ENCODE assay signal across 1 cellular context in genomic region chr11:6693342-6694228, GRCh38.
TF ChIP-seq lines count a peak whose summit lies in the region.

No MANE protein-coding gene starts in this region.

TF ChIP-seq in HEK293, 187 proteins besides CTCF, POLR2A, EP300 and RAD21 (continued from another document):
- TF ChIP-seq ZBTB44 (tag by site-specific recombination; IDR thresholded peaks at IDR 0.05) (no peak), ZNF677 (tag by site-specific recombination; IDR thresholded peaks at IDR 0.05) (no peak), HOXA7 (CRISPR knock-in tag; IDR thresholded peaks at IDR 0.05; ENCODE audit: borderline replicate concordance) (no peak), ZNF184 (tag by site-specific recombination; IDR thresholded peaks at IDR 0.05) (no peak), ZNF404 (tag by site-specific recombination; IDR thresholded peaks at IDR 0.05) (no peak), ZNF776 (tag by site-specific recombination; IDR thresholded peaks at IDR 0.05; ENCODE audit: borderline replicate concordance) (no peak), KLF1 (tag by site-specific recombination; IDR thresholded peaks at IDR 0.05) (no peak), ZNF423 (tag by site-specific recombination; IDR thresholded peaks at IDR 0.05) (no peak), TRIM28 (IDR thresholded peaks at IDR 0.05; ENCODE audit: borderline replicate concordance, low read length) (no peak), ZNF24 (tag by site-specific recombination; IDR thresholded peaks at IDR 0.05) (no peak), KLF17 (tag by site-specific recombination; IDR thresholded peaks at IDR 0.05) (no peak), TSHZ1 (tag by site-specific recombination; IDR thresholded peaks at IDR 0.05; ENCODE audit: borderline replicate concordance) (no peak), SCRT2 (tag by site-specific recombination; IDR thresholded peaks at IDR 0.05) (no peak), ZFP69B (tag by site-specific recombination; IDR thresholded peaks at IDR 0.05) (peak; percentile 77; the same call in 1 of the 2 replicates), ZNF350 (tag by site-specific recombination; IDR thresholded peaks at IDR 0.05) (no peak)
